In the genomic region with DNA sequence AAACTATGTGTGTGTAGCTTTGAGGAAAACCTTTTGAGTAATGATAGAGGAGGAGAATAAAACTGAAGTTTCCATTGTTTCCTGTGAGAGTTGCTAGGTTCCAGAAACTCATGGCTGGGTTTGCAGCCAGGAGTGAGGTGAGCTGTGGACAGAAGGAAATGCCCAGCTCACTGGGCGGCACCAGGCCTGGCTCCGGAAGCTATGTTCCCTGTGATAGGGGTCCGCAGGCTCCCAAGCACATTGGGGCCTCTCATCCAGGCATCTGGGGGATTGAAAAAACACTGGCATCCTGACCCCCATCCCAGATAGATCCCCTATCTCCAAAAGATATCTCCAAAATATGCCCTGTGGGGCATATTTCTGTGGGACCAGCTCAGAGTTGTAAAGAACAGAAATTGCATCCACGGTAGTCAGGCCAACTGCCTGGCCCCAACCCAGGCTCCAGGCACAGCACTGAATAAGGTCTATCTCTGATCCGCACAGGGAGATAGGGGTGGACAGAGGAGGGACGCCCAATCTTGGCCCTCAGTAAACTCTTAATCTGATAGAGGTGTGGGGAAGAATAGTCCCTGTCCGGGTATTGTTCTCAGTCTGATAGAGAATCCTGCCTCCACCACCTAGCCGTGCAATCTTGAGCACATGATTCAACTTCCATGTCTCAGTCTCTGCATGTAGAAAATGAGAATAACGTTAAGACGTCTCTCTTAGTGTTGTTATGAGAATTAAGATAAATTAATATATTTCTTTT, we compare ENCODE assay signal across 9 cellular contexts. TPM values are rescaled to one million over a fixed set of nuclear protein-coding genes. Genes with fewer than 3 reads are reported as not detected.
DNase-seq lines count a peak whose midpoint lies in the region; ATAC-seq, FAIRE-seq and TF ChIP-seq lines count a peak whose summit lies in the region.
"Had no signal": no experiment of that assay in that cellular context is flagged by ENCODE, and none has a peak within 500 bp of the region (broad histone marks: within the 10 kb centered on the region; RNA-seq: fewer than 3 reads in every experiment).

No MANE protein-coding gene starts in this region.

- CTCF ChIA-PET in activated CD4-positive, alpha-beta T cell treated with anti-CD3 and anti-CD28 coated beads for 36 hours (lab: Charles Lee) = interaction anchor here (0.7 to 1.2 kb wide), 4 partner anchors 9 to 73 kb away, joined by 3 read pairs; no protein-coding TSS in a partner anchor
- CTCF ChIA-PET in mammary epithelial cell (lab: Charles Lee; ENCODE audit: low non-redundant PET) = interaction anchor here (0.6 to 1.2 kb wide), 3 partner anchors 18 to 40 kb away, joined by 6 to 31 read pairs (median 7); no protein-coding TSS in a partner anchor

- no peaks in the 10 kb centered on the region for H4K20me1 ChIP-seq in mammary epithelial cell (ENCODE audit: insufficient read depth, low read length)

- no peak overlapping the region for H3K27ac Mint-ChIP-seq in activated CD4-positive, alpha-beta T cell treated with anti-CD3 and anti-CD28 coated beads for 36 hours
- H3K27ac Mint-ChIP-seq in memory B cell = no peak overlapping the region

- in situ Hi-C loops in mammary epithelial cell (cut with MboI; ENCODE audit: low sequenced_read_pairs in 2 of 2) = no loop called here

- peak overlapping the region; percentile 77 for H3K27ac ChIP-seq in mammary epithelial cell (ENCODE audit: insufficient read depth, low read depth, low read length)
- peak overlapping the region; percentile 76 to 89 for H3K27ac ChIP-seq in thoracic aorta

- no peaks in the 10 kb centered on the region for H3K36me3 Mint-ChIP-seq in activated CD4-positive, alpha-beta T cell treated with anti-CD3 and anti-CD28 coated beads for 36 hours (ENCODE audit: low read depth)
- no peaks in the 10 kb centered on the region for H3K36me3 Mint-ChIP-seq in memory B cell

- H3K4me3 ChIP-seq in mammary epithelial cell (replicated peaks in 1 of 3; ENCODE audit: insufficient read depth in 1 of 3, low read depth in 2 of 3, low read length in 3 of 3) (no peak overlapping the region), thoracic aorta (no peak overlapping the region)

- POLR2A ChIA-PET in activated CD4-positive, alpha-beta T cell treated with anti-CD3 and anti-CD28 coated beads for 36 hours (lab: Charles Lee) = no interaction called here

- peaks cover 28% of the 10 kb centered on the region for H3K79me2 ChIP-seq in mammary epithelial cell (ENCODE audit: insufficient read depth, low read length)

- no peak for FAIRE-seq in urothelium cell line (lab: Jason Lieb, UNC)

- WGBS in mammary epithelial cell (ENCODE audit: low coverage, missing lambda C conversion rate) = 26% methylated on average over 10 of the region's 10 CpGs

- no peaks in the 10 kb centered on the region for H3K36me3 ChIP-seq in mammary epithelial cell (ENCODE audit: insufficient read depth, low read length)
- no peaks in the 10 kb centered on the region for H3K36me3 ChIP-seq in thoracic aorta

- no peak for TF ChIP-seq CTCF in mammary epithelial cell (conservative IDR thresholded peaks at IDR 0.05 in 1 of 2, IDR thresholded peaks at IDR 0.05 in 1 of 2; ENCODE audit: extremely low read depth in 1 of 2, insufficient read depth in 1 of 2, low read depth in 1 of 2, low read length in 2 of 2)
- TF ChIP-seq CTCF in thoracic aorta (IDR thresholded peaks at IDR 0.05) = no peak

- H3K9ac ChIP-seq in mammary epithelial cell (ENCODE audit: insufficient read depth, low read length) = peak overlapping the region; percentile 51

- TSS peak; percentile 53 for BruUV-seq in mammary epithelial cell (replicated peaks; lab: Mats Ljungman, UMichigan)

- peaks cover 16% of the 10 kb centered on the region for H3K4me1 Mint-ChIP-seq in activated CD4-positive, alpha-beta T cell treated with anti-CD3 and anti-CD28 coated beads for 36 hours
- peaks cover 12% of the 10 kb centered on the region for H3K4me1 Mint-ChIP-seq in memory B cell

- no peak for ATAC-seq in activated CD4-positive, alpha-beta T cell treated with anti-CD3 and anti-CD28 coated beads for 36 hours
- no peak for ATAC-seq in memory B cell (ENCODE audit: low read depth)
- ATAC-seq in thoracic aorta (ENCODE audit: insufficient number of reproducible peaks, low FRiP score, low read depth) = no peak
- ATAC-seq in GM18511 (IDR thresholded peaks at IDR 0.05; ENCODE audit: unreplicated experiment) = no peak

- H3K4me1 ChIP-seq in mammary epithelial cell (ENCODE audit: insufficient read depth, low read length) (peaks cover 43% of the 10 kb centered on the region), thoracic aorta (ENCODE audit: control insufficient read depth in 1 of 2, low read depth in 2 of 2) (peaks cover 31 to 79% of the 10 kb centered on the region in 2 donors)

- dilution Hi-C loops in mammary epithelial cell (cut with HindIII; ENCODE audit: low sequenced_read_pairs) = loop anchor here (5.0 kb wide), 1 partner anchor 97 kb away; no protein-coding TSS in a partner anchor

- intact Hi-C loops in activated CD4-positive, alpha-beta T cell treated with anti-CD3 and anti-CD28 coated beads for 36 hours (cut with DNase I, micrococcal nuclease) = loop anchor here in 1 of 2 experiments (5.0 kb wide), 1 partner anchor 1152 kb away; a partner anchor contains a TSS
- intact Hi-C loops in mammary epithelial cell (cut with micrococcal nuclease) = loop anchor here (2.0 kb wide), 1 partner anchor 18 kb away; no protein-coding TSS in a partner anchor

- H3K27me3 ChIP-seq in mammary epithelial cell (ENCODE audit: insufficient read depth, low read length) = no peaks in the 10 kb centered on the region
- no peaks in the 10 kb centered on the region for H3K27me3 ChIP-seq in thoracic aorta (replicated peaks; ENCODE audit: insufficient read depth)

- no peaks in the 10 kb centered on the region for H3K9me3 Mint-ChIP-seq in activated CD4-positive, alpha-beta T cell treated with anti-CD3 and anti-CD28 coated beads for 36 hours (ENCODE audit: low read depth)
- H3K9me3 Mint-ChIP-seq in memory B cell = no peaks in the 10 kb centered on the region

- peak overlapping the region; percentile 19 for H3K4me2 ChIP-seq in mammary epithelial cell (ENCODE audit: insufficient read depth, low read depth, low read length)

- peak overlapping the region; percentile 66 for H2AFZ ChIP-seq in mammary epithelial cell (ENCODE audit: low read depth, low read length)

- no peak for DNase-seq in activated CD4-positive, alpha-beta T cell treated with anti-CD3 and anti-CD28 coated beads for 36 hours
- DNase-seq in activated CD4-positive, alpha-beta T cell treated with anti-CD3 and anti-CD28 coated beads for 1 hour = no peak
- DNase-seq in mammary epithelial cell (peak; percentile 40), memory B cell (ENCODE audit: low spot score in 2 of 2) (no peak), thoracic aorta (ENCODE audit: low spot score) (no peak), urothelium cell line (ENCODE audit: low spot score) (no peak)
- no peak for DNase-seq in central memory CD4-positive, alpha-beta T cell
- DNase-seq: stimulated activated CD4-positive, alpha-beta T cell treated with anti-CD3 and anti-CD28 coated beads, Interleukin-1b, Interleukin-23, amount 100 ng/mL, for 48 hours had no signal

- peak overlapping the region; percentile 8 for H3K4me3 Mint-ChIP-seq in activated CD4-positive, alpha-beta T cell treated with anti-CD3 and anti-CD28 coated beads for 36 hours
- H3K4me3 Mint-ChIP-seq in memory B cell = peak overlapping the region; percentile 73

- H3K9me3 ChIP-seq in mammary epithelial cell (replicated peaks; ENCODE audit: insufficient read depth, low read length) (no peaks in the 10 kb centered on the region), thoracic aorta (no peaks in the 10 kb centered on the region)

- peaks cover 10% of the 10 kb centered on the region for H3K27me3 Mint-ChIP-seq in activated CD4-positive, alpha-beta T cell treated with anti-CD3 and anti-CD28 coated beads for 36 hours
- H3K27me3 Mint-ChIP-seq in memory B cell = peaks cover 13% of the 10 kb centered on the region

RNA-seq across cellular contexts. Expression of a gene that starts 1.9 kb away (rescaled TPM):
- 10 to 100 TPM; 19.6 to 20.6 TPM for total RNA-seq in activated CD4-positive, alpha-beta T cell treated with anti-CD3 and anti-CD28 coated beads for 36 hours
- total RNA-seq in mammary epithelial cell (100 to 1,000 TPM; 187 to 207 TPM), thoracic aorta (100 to 1,000 TPM; 684 to 846 TPM)
- polyA plus RNA-seq in mammary epithelial cell = 23.9 TPM
- polyA minus RNA-seq in mammary epithelial cell = 121 TPM

RNA-seq across cellular contexts. Expression of a gene that starts 37.9 kb away (rescaled TPM):
- total RNA-seq in activated CD4-positive, alpha-beta T cell treated with anti-CD3 and anti-CD28 coated beads for 36 hours = not detected
- total RNA-seq in mammary epithelial cell (not detected), thoracic aorta (1 to 10 TPM in 1 of 2 donors, not detected in 1; 2.0 TPM)
- polyA plus RNA-seq in mammary epithelial cell = not detected
- not detected for polyA minus RNA-seq in mammary epithelial cell

Comparison
In these comparisons a context has a peak if more than half of its experiments do, and no peak if none do; other contexts are left out.
1. RNA of a gene that starts 1.9 kb away (total RNA-seq): 684 to 846 TPM in thoracic aorta and 187 to 207 TPM in mammary epithelial cell; 19.6 to 20.6 TPM in activated CD4-positive, alpha-beta T cell treated with anti-CD3 and anti-CD28 coated beads for 36 hours; every median in the first group is over 4 times any median in the second.